8 cellular contexts compared by ENCODE assay signal in the genomic region with DNA sequence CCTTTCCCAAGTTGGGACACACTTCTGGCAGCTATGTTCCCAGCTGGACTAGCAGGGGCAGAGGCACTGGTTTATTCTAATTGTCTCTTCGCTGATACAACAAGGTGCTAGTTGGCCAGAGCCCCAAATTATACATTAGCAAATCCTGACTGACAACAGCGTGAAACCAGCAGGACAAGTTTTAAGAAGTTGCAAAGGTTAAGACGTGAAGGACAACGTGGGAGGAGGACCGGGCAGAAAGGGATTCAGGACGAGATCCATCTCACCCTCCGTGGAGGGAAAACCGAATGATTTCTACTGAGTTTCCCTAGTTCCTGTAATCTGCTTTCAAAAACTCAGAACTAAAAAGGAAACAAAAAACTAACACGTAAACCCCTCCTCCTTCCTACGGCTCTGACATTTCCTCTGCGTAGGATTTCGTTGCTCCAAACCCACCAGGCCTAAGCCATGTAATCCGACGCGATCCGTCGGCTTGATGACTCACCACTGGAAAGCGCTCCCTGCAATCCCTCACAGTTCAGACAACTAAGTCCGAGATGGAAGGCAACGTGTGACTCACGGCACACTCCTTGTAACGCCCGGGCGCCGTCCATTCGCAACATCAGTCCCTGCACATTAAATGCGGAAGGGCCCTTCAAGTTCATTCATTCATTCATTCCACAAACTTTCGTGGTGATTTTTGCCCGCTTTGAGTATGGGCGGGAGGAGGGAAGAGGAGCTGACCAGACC. TPM values are rescaled to one million over a fixed set of nuclear protein-coding genes. Genes with fewer than 3 reads are reported as not detected.
DNase-seq lines count a peak whose midpoint lies in the region; ATAC-seq, FAIRE-seq and TF ChIP-seq lines count a peak whose summit lies in the region.

No MANE protein-coding gene starts in this region.

- DNase-seq in NCI-H2196 treated with DMSO at 0.1 percent for 48 hours (lab: John Stamatoyannopoulos, UW; ENCODE audit: unreplicated experiment) (peak; percentile 82), WTC11 (ENCODE audit: low spot score) (peak; percentile 74), bronchial epithelial cell (ENCODE audit: low read depth) (peak; percentile 98), iPS-NIHi7 (ENCODE audit: extremely low spot score) (peak; percentile 88), small intestine (peak; percentile 94)

- H3K27ac Mint-ChIP-seq in WTC11, result peak overlapping the region; percentile 100

- FAIRE-seq in bronchial epithelial cell (lab: Jason Lieb, UNC), result peak; percentile 66
- FAIRE-seq in small intestine (lab: Jason Lieb, UNC), result no peak

- no peaks in the 10 kb centered on the region for H3K9me3 ChIP-seq in small intestine (ENCODE audit: control insufficient read depth, low read depth)

- H3K4me1 Mint-ChIP-seq in WTC11, result peaks cover 18% of the 10 kb centered on the region

- POLR2A ChIA-PET in WTC11 (lab: Charles Lee), result interaction anchor here (1.0 kb wide), 1 partner anchor 275 kb away, joined by 3 read pairs; a partner anchor contains a TSS

- H3K4me3 ChIP-seq in bronchial epithelial cell (ENCODE audit: low read depth, low read length) (peak overlapping the region; percentile 45), small intestine (ENCODE audit: low read depth in 1 of 2, low read length in 2 of 2) (peak overlapping the region; percentile 65 to 71)

- peaks cover 3 to 8% of the 10 kb centered on the region in 2 donors for H3K4me1 ChIP-seq in small intestine (ENCODE audit: control insufficient read depth in 2 of 2, insufficient read depth in 1 of 2, low read depth in 1 of 2, low read length in 1 of 2)

- peaks cover 15% of the 10 kb centered on the region for H3K27me3 Mint-ChIP-seq in WTC11 (ENCODE audit: low read depth)

- CTCF ChIA-PET in WTC11 (lab: Charles Lee), result no interaction called here

- WGBS in small intestine, 3 donors, result 1% methylated on average over 30 of the region's 30 CpGs

- peak; percentile 53 for ATAC-seq in GM18517 (IDR thresholded peaks at IDR 0.05; ENCODE audit: unreplicated experiment)
- peak; percentile 70 for ATAC-seq in HG03045 (IDR thresholded peaks at IDR 0.05; ENCODE audit: unreplicated experiment)
- peak; percentile 93 for ATAC-seq in WTC11

- H3K27me3 ChIP-seq in bronchial epithelial cell (ENCODE audit: control insufficient read depth, insufficient read depth, low read length) (no peaks in the 10 kb centered on the region), small intestine (ENCODE audit: control insufficient read depth in 2 of 2, insufficient read depth in 2 of 2, low read length in 2 of 2) (no peaks in the 10 kb centered on the region)

- no peak for TF ChIP-seq CTCF in 22Rv1 (IDR thresholded peaks at IDR 0.05)
- TF ChIP-seq CTCF in WTC11 (IDR thresholded peaks at IDR 0.05), result no peak
- TF ChIP-seq CTCF in bronchial epithelial cell (IDR thresholded peaks at IDR 0.05; ENCODE audit: insufficient read depth, low read length, severe bottlenecking), result no peak

- H3K4me3 Mint-ChIP-seq in WTC11, result peak overlapping the region; percentile 99

- H3K27ac ChIP-seq in 22Rv1 (peak overlapping the region; percentile 94), small intestine (ENCODE audit: low read depth in 1 of 2, low read length in 1 of 2) (peak overlapping the region; percentile 92 to 97)

- no peaks in the 10 kb centered on the region for H3K9me3 Mint-ChIP-seq in WTC11

- H3K36me3 ChIP-seq in bronchial epithelial cell (ENCODE audit: control insufficient read depth, insufficient read depth, low read length) (no peaks in the 10 kb centered on the region), small intestine (ENCODE audit: control insufficient read depth in 2 of 2, insufficient read depth in 2 of 2, low read length in 2 of 2) (no peaks in the 10 kb centered on the region)

- no peaks in the 10 kb centered on the region for H3K36me3 Mint-ChIP-seq in WTC11

TF ChIP-seq in WTC11, 78 proteins besides CTCF, POLR2A, EP300 and RAD21:
- 0 out of 2 replicates have a peak, but pooled peaks have one; percentile 47 for TF ChIP-seq FOXK1 (CRISPR knock-in tag; IDR thresholded peaks at IDR 0.05)
- TF ChIP-seq ZBTB21 (CRISPR knock-in tag; IDR thresholded peaks at IDR 0.05; ENCODE audit: borderline replicate concordance), result peak; percentile 24; the same call in 1 of the 2 replicates
- TF ChIP-seq ELF4 (CRISPR knock-in tag; IDR thresholded peaks at IDR 0.05; ENCODE audit: low read depth), result no peak
- peak; percentile 80 for TF ChIP-seq NFE2L1 (CRISPR knock-in tag; IDR thresholded peaks at IDR 0.05)
- peak; percentile 63; the same call in 1 of the 2 replicates for TF ChIP-seq SMAD3 (CRISPR knock-in tag; IDR thresholded peaks at IDR 0.05; ENCODE audit: borderline replicate concordance)
- TF ChIP-seq, protein P1, sequence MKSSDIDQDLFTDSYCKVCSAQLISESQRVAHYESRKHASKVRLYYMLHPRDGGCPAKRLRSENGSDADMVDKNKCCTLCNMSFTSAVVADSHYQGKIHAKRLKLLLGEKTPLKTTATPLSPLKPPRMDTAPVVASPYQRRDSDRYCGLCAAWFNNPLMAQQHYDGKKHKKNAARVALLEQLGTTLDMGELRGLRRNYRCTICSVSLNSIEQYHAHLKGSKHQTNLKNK (CRISPR knock-in tag; IDR thresholded peaks at IDR 0.05), result 0 out of 2 replicates have a peak, but pooled peaks have one; percentile 39
- peak; percentile 54; the same call in 1 of the 2 replicates for TF ChIP-seq GABPB1 (CRISPR knock-in tag; IDR thresholded peaks at IDR 0.05)
- 0 out of 2 replicates have a peak, but pooled peaks have one; percentile 14 for TF ChIP-seq TEAD1 (CRISPR knock-in tag; IDR thresholded peaks at IDR 0.05)
- TF ChIP-seq, protein P2, sequence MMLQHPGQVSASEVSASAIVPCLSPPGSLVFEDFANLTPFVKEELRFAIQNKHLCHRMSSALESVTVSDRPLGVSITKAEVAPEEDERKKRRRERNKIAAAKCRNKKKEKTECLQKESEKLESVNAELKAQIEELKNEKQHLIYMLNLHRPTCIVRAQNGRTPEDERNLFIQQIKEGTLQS (CRISPR knock-in tag; conservative IDR thresholded peaks at IDR 0.05), result 0 out of 2 replicates have a peak, but pooled peaks have one; percentile 53
- TF ChIP-seq CREB1 (CRISPR knock-in tag; IDR thresholded peaks at IDR 0.05), result peak; percentile 63; the same call in 1 of the 2 replicates
- TF ChIP-seq, protein P3, sequence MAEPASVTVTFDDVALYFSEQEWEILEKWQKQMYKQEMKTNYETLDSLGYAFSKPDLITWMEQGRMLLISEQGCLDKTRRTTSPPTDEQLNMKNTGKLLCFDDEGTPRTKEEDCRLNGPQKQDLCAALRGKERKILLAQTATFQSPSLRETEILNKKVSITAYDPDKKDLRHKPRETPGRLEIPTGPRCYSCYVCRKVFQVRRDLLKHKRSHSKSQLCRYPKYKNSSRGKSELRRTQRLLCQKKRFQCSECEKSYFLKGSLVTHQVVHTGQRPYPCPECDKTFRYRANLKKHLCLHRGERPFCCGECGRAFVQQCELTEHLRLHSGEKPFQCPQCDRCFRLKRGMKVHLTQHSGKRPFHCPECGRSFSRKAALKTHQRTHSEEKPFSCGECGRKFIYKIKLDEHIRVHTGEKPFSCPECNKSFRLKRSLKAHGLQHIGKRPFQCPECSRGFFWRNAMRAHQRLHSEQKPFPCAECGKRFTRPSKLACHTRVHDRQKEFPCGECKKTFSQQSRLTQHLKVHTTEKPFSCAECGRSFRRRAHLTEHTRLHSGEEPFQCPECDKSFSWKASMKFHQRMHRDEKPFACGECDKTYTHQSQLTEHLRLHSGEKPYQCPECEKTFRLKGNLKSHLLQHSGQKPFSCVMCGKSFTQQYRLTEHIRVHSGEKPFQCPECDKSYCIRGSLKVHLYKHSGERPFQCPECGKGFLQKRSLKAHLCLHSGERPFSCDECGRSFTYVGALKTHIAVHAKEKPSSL (CRISPR knock-in tag; conservative IDR thresholded peaks at IDR 0.05), result no peak
- TF ChIP-seq, protein P4, sequence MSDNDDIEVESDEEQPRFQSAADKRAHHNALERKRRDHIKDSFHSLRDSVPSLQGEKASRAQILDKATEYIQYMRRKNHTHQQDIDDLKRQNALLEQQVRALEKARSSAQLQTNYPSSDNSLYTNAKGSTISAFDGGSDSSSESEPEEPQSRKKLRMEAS (CRISPR knock-in tag; IDR thresholded peaks at IDR 0.05), result peak; percentile 56; the same call in 1 of the 2 replicates
- peak; percentile 21; the same call in 1 of the 2 replicates for TF ChIP-seq ETV6 (CRISPR knock-in tag; IDR thresholded peaks at IDR 0.05)
- TF ChIP-seq, protein P5, sequence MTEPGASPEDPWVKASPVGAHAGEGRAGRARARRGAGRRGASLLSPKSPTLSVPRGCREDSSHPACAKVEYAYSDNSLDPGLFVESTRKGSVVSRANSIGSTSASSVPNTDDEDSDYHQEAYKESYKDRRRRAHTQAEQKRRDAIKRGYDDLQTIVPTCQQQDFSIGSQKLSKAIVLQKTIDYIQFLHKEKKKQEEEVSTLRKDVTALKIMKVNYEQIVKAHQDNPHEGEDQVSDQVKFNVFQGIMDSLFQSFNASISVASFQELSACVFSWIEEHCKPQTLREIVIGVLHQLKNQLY (CRISPR knock-in tag; IDR thresholded peaks at IDR 0.05), result no peak
- TF ChIP-seq TEAD4 (CRISPR knock-in tag; IDR thresholded peaks at IDR 0.05), result no peak

RNA-seq across cellular contexts. Expression of a gene that starts 0.7 kb away (rescaled TPM):
- total RNA-seq in WTC11 (2021) (15.3 to 17.1 TPM (median 16.0 TPM) in 3 replicates), bronchial epithelial cell (2.9 and 5.0 TPM in 2 replicates)
- 10 to 100 TPM in 1 of 3 donors, 1 to 10 TPM in 1, under 1 TPM in 1; 0.89 to 11.4 (median 1.4) TPM for polyA plus RNA-seq in small intestine

RNA-seq across cellular contexts. Expression of a gene that starts 30.2 kb away (rescaled TPM):
- total RNA-seq in WTC11 (2021) (0.83 to 1.1 TPM (median 0.85 TPM) in 3 replicates), bronchial epithelial cell (0.79 and 1.8 TPM in 2 replicates)
- polyA plus RNA-seq in small intestine, result under 1 TPM in 1 of 3 donors, not detected in 2; 0.24 TPM

Comparison
In these comparisons a context has a peak if more than half of its experiments do, and no peak if none do; other contexts are left out.
1. Peak in every context shown above with its lines: DNase-seq, ATAC-seq, H3K4me3 ChIP-seq and H3K27ac ChIP-seq.